8 cellular contexts compared by ENCODE assay signal in the genomic region with DNA sequence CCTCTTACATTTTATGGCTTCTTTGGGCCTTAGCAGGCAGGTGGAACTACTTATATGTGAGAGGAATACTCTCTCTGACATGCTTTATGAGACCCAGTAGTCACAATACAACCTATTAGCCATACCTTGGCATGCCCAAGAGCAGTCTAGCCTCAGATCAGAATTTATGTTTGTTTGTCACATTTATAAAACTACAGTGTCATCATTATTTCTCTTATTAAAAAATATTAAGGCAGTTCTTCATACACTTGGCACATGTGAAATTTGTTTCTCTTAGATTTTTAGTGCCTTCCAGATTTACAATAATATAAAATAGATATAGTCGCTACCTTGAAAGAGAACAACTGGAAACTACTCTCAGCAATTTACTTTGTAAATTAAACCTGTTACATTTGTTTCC.
"Had no signal": no experiment of that assay in that cellular context is flagged by ENCODE, and none has a peak within 500 bp of the region (broad histone marks: within the 10 kb centered on the region; RNA-seq: fewer than 3 reads in every experiment).

No MANE protein-coding gene starts in this region.

- H2AFZ ChIP-seq: GM23338 had no signal

- H3K9me3 Mint-ChIP-seq: GM23338, H9 had no signal

- FAIRE-seq: H1, H54, HTR-8/SVneo had no signal

- H3K27ac Mint-ChIP-seq: GM23338, H9 had no signal

- H3K9ac ChIP-seq: KMS-11 had no signal

- H3K27ac ChIP-seq: KMS-11 had no signal

- H3K4me3 Mint-ChIP-seq: GM23338, H9 had no signal

- DNase-seq: H9, HCEC 1CT, KBM-7 had no signal

- H3K4me2 ChIP-seq: GM23338, KMS-11 had no signal

- H3K4me3 ChIP-seq: GM23338 had no signal

- ATAC-seq: GM23338 had no signal
